ENCODE assay signal across 26 cellular contexts in genomic region chr5:16918891-16919671, GRCh38.
"Had no signal": no experiment of that assay in that cellular context is flagged by ENCODE, and none has a peak within 500 bp of the region (broad histone marks: within the 10 kb centered on the region; RNA-seq: fewer than 3 reads in every experiment).

No MANE protein-coding gene starts in this region.

- H3K4me1 ChIP-seq: adrenal gland, ascending aorta had no signal

- H3K4me3 Mint-ChIP-seq: activated naive CD8-positive, alpha-beta T cell; activated T-helper 17 cell treated with anti-CD3 and anti-CD28 coated beads, Interleukin-2, amount 50 U/mL, for 72 hours; effector memory CD8-positive, alpha-beta T cell; neural crest cell had no signal

- H3K27ac Mint-ChIP-seq: activated naive CD8-positive, alpha-beta T cell; activated T-helper 17 cell treated with anti-CD3 and anti-CD28 coated beads, Interleukin-2, amount 50 U/mL, for 72 hours; effector memory CD8-positive, alpha-beta T cell; progenitor cell of endocrine pancreas had no signal

- H3K9me3 ChIP-seq: adrenal gland, ascending aorta, esophagus squamous epithelium, gastrocnemius medialis, mucosa of descending colon, thoracic aorta had no signal

- DNase-seq: activated T-cell treated with anti-CD3 and anti-CD28 coated beads, Interleukin-2, amount 50 U/mL, for 1 hour; adrenal gland; brain microvascular endothelial cell; caudate nucleus; effector memory CD8-positive, alpha-beta T cell; esophagus squamous epithelium; gastrocnemius medialis; head of caudate nucleus; islet precursor cell; left cardiac atrium; mesenchymal stem cell; mucosa of descending colon; retina; stimulated activated CD4-positive, alpha-beta T cell treated with anti-CD3 and anti-CD28 coated beads, Interleukin-2, amount 100 ng/mL, for 48 hours; stimulated activated naive CD4-positive, alpha-beta T cell; T-helper 1 cell; WERI-Rb-1 had no signal

- H3K27me3 Mint-ChIP-seq: activated naive CD8-positive, alpha-beta T cell; effector memory CD8-positive, alpha-beta T cell; progenitor cell of endocrine pancreas had no signal

- H3K27me3 ChIP-seq: adrenal gland, ascending aorta, brain microvascular endothelial cell, esophagus squamous epithelium, gastrocnemius medialis had no signal

- H3K27ac ChIP-seq: ascending aorta, brain microvascular endothelial cell, esophagus squamous epithelium, gastrocnemius medialis, thoracic aorta, WERI-Rb-1 had no signal

- H3K36me3 Mint-ChIP-seq: activated naive CD8-positive, alpha-beta T cell had no signal

- ATAC-seq: activated T-helper 17 cell treated with anti-CD3 and anti-CD28 coated beads, Interleukin-2, amount 50 U/mL, for 72 hours; effector memory CD8-positive, alpha-beta T cell; gastrocnemius medialis; left cardiac atrium; mucosa of descending colon had no signal

- H3K4me3 ChIP-seq: adrenal gland, ascending aorta, esophagus squamous epithelium, gastrocnemius medialis, mucosa of descending colon, thoracic aorta had no signal

- FAIRE-seq: colon, endothelial cell of umbilical vein, TTC549 had no signal

- H3K36me3 ChIP-seq: adrenal gland, ascending aorta, esophagus squamous epithelium, gastrocnemius medialis, thoracic aorta had no signal

- H3K4me1 Mint-ChIP-seq: activated T-helper 17 cell treated with anti-CD3 and anti-CD28 coated beads, Interleukin-2, amount 50 U/mL, for 72 hours had no signal

- H3K9me3 Mint-ChIP-seq: activated T-helper 17 cell treated with anti-CD3 and anti-CD28 coated beads, Interleukin-2, amount 50 U/mL, for 72 hours; neural crest cell had no signal
